Comparison of ENCODE assay signal across 1 cellular context in genomic region chr22:49899530-49899929, GRCh38.
TF ChIP-seq lines count a peak whose summit lies in the region.

No MANE protein-coding gene starts in this region.

TF ChIP-seq in GM12878, 131 proteins besides CTCF, POLR2A, EP300 and RAD21:
- no peak for TF ChIP-seq TCF7 (IDR thresholded peaks at IDR 0.05; ENCODE audit: borderline replicate concordance)
- no peak for TF ChIP-seq TCF3 (IDR thresholded peaks at IDR 0.05; ENCODE audit: borderline replicate concordance, insufficient read depth, low read depth, low read length)
- no peak for TF ChIP-seq HDAC6 (IDR thresholded peaks at IDR 0.05; ENCODE audit: unreplicated experiment)
- TF ChIP-seq RUNX3 (IDR thresholded peaks at IDR 0.05; ENCODE audit: low read length), result 0 out of 2 replicates have a peak, but pooled peaks have one; percentile 11
- TF ChIP-seq PAX5 (IDR thresholded peaks at IDR 0.05; ENCODE audit: borderline replicate concordance, low read depth, low read length), result no peak
- no peak for TF ChIP-seq ZZZ3 (IDR thresholded peaks at IDR 0.05; ENCODE audit: control insufficient read depth, insufficient read length, low read depth)
- no peak for TF ChIP-seq ATF2 (IDR thresholded peaks at IDR 0.05; ENCODE audit: low read length)
